2 cellular contexts compared by ENCODE assay signal in genomic region chr17:31035611-31036010, GRCh38.
TF ChIP-seq lines count a peak whose summit lies in the region.

No MANE protein-coding gene starts in this region.

TF ChIP-seq in HEK293, 187 proteins besides CTCF, POLR2A, EP300 and RAD21:
- TF ChIP-seq WT1 (tag by site-specific recombination; IDR thresholded peaks at IDR 0.05): 0 out of 2 replicates have a peak, but pooled peaks have one; percentile 26
TF ChIP-seq in HEK293: peak in this region for 1; not testable (repeated sequence) for 186.

TF ChIP-seq in HepG2, 621 proteins besides CTCF, POLR2A, EP300 and RAD21:
- TF ChIP-seq RARA (CRISPR knock-in tag; IDR thresholded peaks at IDR 0.05) (peak; percentile 43; the same call in 1 of the 2 replicates), BCL6 (CRISPR knock-in tag; IDR thresholded peaks at IDR 0.05) (peak; percentile 96), HHEX (CRISPR knock-in tag; IDR thresholded peaks at IDR 0.05) (peak; percentile 35; the same call in 1 of the 2 replicates)
